Comparison of ENCODE assay signal across 17 cellular contexts in genomic region chr1:245860681-245861552, GRCh38.
DNase-seq lines count a peak whose midpoint lies in the region; ATAC-seq, FAIRE-seq and TF ChIP-seq lines count a peak whose summit lies in the region.
"Had no signal": no experiment of that assay in that cellular context is flagged by ENCODE, and none has a peak within 500 bp of the region (broad histone marks: within the 10 kb centered on the region; RNA-seq: fewer than 3 reads in every experiment).

No MANE protein-coding gene starts in this region.

- peaks cover 0 to 6% of the 10 kb centered on the region in 2 experiments for H3K36me3 ChIP-seq in SK-N-SH (replicated peaks in 1 of 2; ENCODE audit: control insufficient read depth in 1 of 2, insufficient read depth in 2 of 2, low read length in 1 of 2)
- H3K36me3 ChIP-seq: neutrophil had no signal

- TF ChIP-seq CTCF in D721Med (IDR thresholded peaks at IDR 0.05; ENCODE audit: insufficient read depth, missing control alignments) (no peak), SK-N-SH (IDR thresholded peaks at IDR 0.05) (peak; percentile 32), lower leg skin (IDR thresholded peaks at IDR 0.05) (no peak), Calu3 (IDR thresholded peaks at IDR 0.05; ENCODE audit: unreplicated experiment) (no peak)

- H3K36me3 Mint-ChIP-seq in Calu3 (ENCODE audit: insufficient read depth, unreplicated experiment), result no peaks in the 10 kb centered on the region

- H3K4me3 ChIP-seq in SK-N-SH (ENCODE audit: low read depth in 2 of 2, low read length in 1 of 2) (no peak overlapping the region; a peak in 1 of 4 replicates), lower leg skin (ENCODE audit: low read depth, poor library complexity, severe bottlenecking) (no peak overlapping the region)

- WGBS in SK-N-SH (ENCODE audit: low lambda C conversion rate), result 18% methylated on average over 7 of the region's 8 CpGs
- 44 to 49% methylated on average over 8 of the region's 8 CpGs for WGBS in lower leg skin, 2 donors

- no peaks in the 10 kb centered on the region for H3K27me3 ChIP-seq in SK-N-SH (ENCODE audit: insufficient read depth)
- H3K27me3 ChIP-seq: neutrophil had no signal

- H2AFZ ChIP-seq in SK-N-SH (ENCODE audit: low read depth), result no peak overlapping the region

- ATAC-seq in HG02973 (IDR thresholded peaks at IDR 0.05; ENCODE audit: unreplicated experiment), result no peak
- ATAC-seq: Panc1 had no signal

- no peaks in the 10 kb centered on the region for H3K9me3 Mint-ChIP-seq in Calu3 (ENCODE audit: low read depth, unreplicated experiment)
- H3K9me3 Mint-ChIP-seq: activated CD4-positive, alpha-beta memory T cell treated with anti-CD3 and anti-CD28 coated beads for 36 hours; stimulated activated effector memory CD8-positive, alpha-beta T cell treated with anti-CD3 and anti-CD28 coated beads, Interleukin-12 subunit alpha, Interleukin-12 subunit beta, amount 100 ng/mL, for 72 hours had no signal

- no peak overlapping the region for H3K4me3 Mint-ChIP-seq in Calu3 (ENCODE audit: low read depth, unreplicated experiment)
- H3K4me3 Mint-ChIP-seq: activated CD4-positive, alpha-beta memory T cell treated with anti-CD3 and anti-CD28 coated beads for 36 hours; CD4-positive, CD25-positive, alpha-beta regulatory T cell; stimulated activated effector memory CD8-positive, alpha-beta T cell treated with anti-CD3 and anti-CD28 coated beads, Interleukin-12 subunit alpha, Interleukin-12 subunit beta, amount 100 ng/mL, for 72 hours had no signal

- POLR2A ChIA-PET in SK-N-SH (lab: Yijun Ruan, JAX), result no interaction called here

- H3K4me1 Mint-ChIP-seq in Calu3 (ENCODE audit: low read depth, unreplicated experiment), result peaks cover 44% of the 10 kb centered on the region
- H3K4me1 Mint-ChIP-seq: CD4-positive, CD25-positive, alpha-beta regulatory T cell; stimulated activated effector memory CD8-positive, alpha-beta T cell treated with anti-CD3 and anti-CD28 coated beads, Interleukin-12 subunit alpha, Interleukin-12 subunit beta, amount 100 ng/mL, for 72 hours had no signal

- peaks cover 21% of the 10 kb centered on the region for H3F3A ChIP-seq in SK-N-SH (replicated peaks; ENCODE audit: insufficient read depth)

- H3K27ac ChIP-seq in SK-N-SH (ENCODE audit: low read depth in 2 of 2, low read length in 1 of 2), result peak overlapping the region; percentile 98 to 100
- H3K27ac ChIP-seq: neutrophil had no signal

- no peak for TF ChIP-seq POLR2A in lower leg skin (IDR thresholded peaks at IDR 0.05)

- H3K9me2 ChIP-seq in SK-N-SH, result no peaks in the 10 kb centered on the region

- peak overlapping the region; percentile 62; the same call in 1 of the 2 replicates for H3K4me2 ChIP-seq in SK-N-SH

- peak; percentile 25 for FAIRE-seq in D721Med (lab: Jason Lieb, UNC)
- FAIRE-seq: colon had no signal

- TF ChIP-seq RAD21 in SK-N-SH (IDR thresholded peaks at IDR 0.05; ENCODE audit: low read length), result no peak

- no peaks in the 10 kb centered on the region for H3K9me3 ChIP-seq in SK-N-SH
- H3K9me3 ChIP-seq: neutrophil had no signal

- peaks cover 31 to 53% of the 10 kb centered on the region in 2 experiments for H3K4me1 ChIP-seq in SK-N-SH (ENCODE audit: control insufficient read depth in 1 of 2, insufficient read depth in 2 of 2, low read depth in 1 of 2, low read length in 1 of 2)

- peak; percentile 90 to 93 for TF ChIP-seq EP300 in SK-N-SH (IDR thresholded peaks at IDR 0.05; ENCODE audit: borderline replicate concordance in 1 of 2, low read depth in 1 of 2, low read length in 1 of 2)

- no peak for DNase-seq in D721Med (ENCODE audit: insufficient read length, low spot score)
- no peak for DNase-seq in SK-N-SH
- peak; percentile 98 for DNase-seq in fibroblast of peridontal ligament (ENCODE audit: extremely low read depth)
- DNase-seq in renal cortical epithelial cell (ENCODE audit: low read depth), result peak; percentile 34
- DNase-seq in lower leg skin (ENCODE audit: low spot score in 2 of 2), result no peak
- DNase-seq in Calu3, result no peak
- DNase-seq in NCI-H1092 (lab: John Stamatoyannopoulos, UW), result no peak
- DNase-seq: activated CD4-positive, alpha-beta memory T cell treated with anti-CD3 and anti-CD28 coated beads for 36 hours; activated gamma-delta T cell treated with Interleukin-2 at 50 U/mL for 16 hours; CD4-positive, CD25-positive, alpha-beta regulatory T cell; Kasumi-1; stimulated activated CD4-positive, alpha-beta T cell treated with anti-CD3 and anti-CD28 coated beads, Interleukin-2, amount 100 ng/mL, for 24 hours had no signal

- intact Hi-C loops in lower leg skin (cut with DNase I; ENCODE audit: low total_unique reads) (no loop called here), Calu3 (cut with micrococcal nuclease; ENCODE audit: unreplicated experiment) (no loop called here)

- no peaks in the 10 kb centered on the region for H3K79me2 ChIP-seq in SK-N-SH (ENCODE audit: insufficient read depth)

- H3K27ac Mint-ChIP-seq in Calu3 (ENCODE audit: unreplicated experiment), result no peak overlapping the region
- H3K27ac Mint-ChIP-seq: activated CD4-positive, alpha-beta memory T cell treated with anti-CD3 and anti-CD28 coated beads for 36 hours; stimulated activated effector memory CD8-positive, alpha-beta T cell treated with anti-CD3 and anti-CD28 coated beads, Interleukin-12 subunit alpha, Interleukin-12 subunit beta, amount 100 ng/mL, for 72 hours had no signal

- no peaks in the 10 kb centered on the region for H3K27me3 Mint-ChIP-seq in Calu3 (ENCODE audit: unreplicated experiment)
- H3K27me3 Mint-ChIP-seq: activated CD4-positive, alpha-beta memory T cell treated with anti-CD3 and anti-CD28 coated beads for 36 hours; CD4-positive, CD25-positive, alpha-beta regulatory T cell had no signal

- peak overlapping the region; percentile 63 for H3K9ac ChIP-seq in SK-N-SH

- CTCF ChIA-PET in SK-N-SH (lab: Yijun Ruan, JAX) (interaction anchor here (0.6 kb wide), 1 partner anchor 18 kb away, joined by 3 read pairs; no protein-coding TSS in a partner anchor), Calu3 (lab: Charles Lee) (no interaction called here)

- H4K20me1 ChIP-seq in SK-N-SH (ENCODE audit: insufficient read depth), result no peaks in the 10 kb centered on the region

- BruUV-seq in Calu3 (replicated peaks; lab: Mats Ljungman, UMichigan), result no TSS peak

TF ChIP-seq in SK-N-SH, 30 proteins besides CTCF, POLR2A, EP300 and RAD21 (continues in another document):
- TF ChIP-seq REST (IDR thresholded peaks at IDR 0.05; ENCODE audit: low read depth, low read length) (0 out of 2 replicates have a peak, but pooled peaks have one; percentile 7), EZH2phosphoT487 (IDR thresholded peaks at IDR 0.05; ENCODE audit: borderline replicate concordance, low read depth) (no peak), TAF1 (IDR thresholded peaks at IDR 0.05; ENCODE audit: borderline replicate concordance, low read depth, low read length) (no peak), SIN3A (IDR thresholded peaks at IDR 0.05; ENCODE audit: borderline replicate concordance, low read depth, low read length) (peak; percentile 58; the same call in 1 of the 2 replicates), MEF2A (IDR thresholded peaks at IDR 0.05; ENCODE audit: borderline replicate concordance, low read depth) (0 out of 2 replicates have a peak, but pooled peaks have one; percentile 18), SMC3 (IDR thresholded peaks at IDR 0.05; ENCODE audit: low read depth, low read length) (no peak), PBX3 (IDR thresholded peaks at IDR 0.05) (peak; percentile 86), MXI1 (IDR thresholded peaks at IDR 0.05; ENCODE audit: low read depth, low read length) (no peak), ELF1 (IDR thresholded peaks at IDR 0.05) (no peak), JUND (IDR thresholded peaks at IDR 0.05) (0 out of 2 replicates have a peak, but pooled peaks have one; percentile 42), FOSL2 (IDR thresholded peaks at IDR 0.05; ENCODE audit: borderline replicate concordance, low read depth) (no peak), TEAD4 (IDR thresholded peaks at IDR 0.05; ENCODE audit: borderline replicate concordance, insufficient read depth) (peak; percentile 80), NRF1 (IDR thresholded peaks at IDR 0.05; ENCODE audit: low read depth, low read length) (no peak), GATA2 (CRISPR knock-in tag; IDR thresholded peaks at IDR 0.05) (no peak), NFIC (IDR thresholded peaks at IDR 0.05; ENCODE audit: borderline replicate concordance) (peak; percentile 95), FOXJ3 (CRISPR knock-in tag; IDR thresholded peaks at IDR 0.05) (no peak), YY1 (IDR thresholded peaks at IDR 0.05; ENCODE audit: low read depth) (no peak)

Comparison
In these comparisons a context has a peak if more than half of its experiments do, and no peak if none do; other contexts are left out.
1. DNase-seq: peak in fibroblast of peridontal ligament (single experiment) and renal cortical epithelial cell (single experiment); none in D721Med (single experiment), SK-N-SH (single experiment), lower leg skin (0 of 2), Calu3 (single experiment) and NCI-H1092 (single experiment).